Comparison of ENCODE assay signal across 8 cellular contexts in genomic region chr21:39350094-39351006, GRCh38. TPM values are rescaled to one million over a fixed set of nuclear protein-coding genes. Genes with fewer than 3 reads are reported as not detected.
A peak's percentile ranks its signal among the peaks of the same experiment; 100 is the strongest.
DNase-seq lines count a peak whose midpoint lies in the region.

No MANE protein-coding gene starts in this region.

- no peaks in the 10 kb centered on the region for H3K9me3 Mint-ChIP-seq in T-helper 2 cell treated with Interferon-gamma antibody and Interleukin-4, amounts not matched to agents 5 μg/mL and 100 μg/mL, for 36 hours
- H3K9me3 Mint-ChIP-seq in activated T-helper 2 cell treated with anti-CD3 and anti-CD28 coated beads, Interferon-gamma antibody, Interleukin-2, Interleukin-4, amounts not matched to agents 10 μg/mL and 5 μg/mL and 100 μg/mL, durations not matched to agents 14 hours and 24 hours and 36 hours: no peaks in the 10 kb centered on the region

- H3K4me1 ChIP-seq in stomach smooth muscle (ENCODE audit: control insufficient read depth, insufficient read depth, low read length): peaks cover 11% of the 10 kb centered on the region

- H3K4me3 Mint-ChIP-seq in T-helper 2 cell treated with Interferon-gamma antibody and Interleukin-4, amounts not matched to agents 5 μg/mL and 100 μg/mL, for 36 hours: peak overlapping the region; percentile 99
- peak overlapping the region; percentile 99 for H3K4me3 Mint-ChIP-seq in activated T-helper 2 cell treated with anti-CD3 and anti-CD28 coated beads, Interferon-gamma antibody, Interleukin-2, Interleukin-4, amounts not matched to agents 10 μg/mL and 5 μg/mL and 100 μg/mL, durations not matched to agents 14 hours and 24 hours and 36 hours (ENCODE audit: low read depth)

- in situ Hi-C loops in KBM-7 (cut with MboI; ENCODE audit: low pct_unique_long_range_greater_than_20kb, low sequenced_read_pairs): no loop called here

- H3K27ac ChIP-seq in stomach smooth muscle (ENCODE audit: low read length): peak overlapping the region; percentile 73

- intact Hi-C loops in activated T-helper 2 cell treated with anti-CD3 and anti-CD28 coated beads, Interferon-gamma antibody, Interleukin-2, Interleukin-4, amounts not matched to agents 10 μg/mL and 5 μg/mL and 100 μg/mL, durations not matched to agents 14 hours and 24 hours and 36 hours (cut with micrococcal nuclease): no loop called here

- no peak for DNase-seq in T-helper 2 cell treated with Interferon-gamma antibody and Interleukin-4, amounts not matched to agents 5 μg/mL and 100 μg/mL, for 36 hours (ENCODE audit: low spot score)
- DNase-seq in T-helper 2 cell: no peak
- DNase-seq in activated T-helper 2 cell treated with anti-CD3 and anti-CD28 coated beads, Interferon-gamma antibody, Interleukin-2, Interleukin-4, amounts not matched to agents 10 μg/mL and 5 μg/mL and 100 μg/mL, durations not matched to agents 14 hours and 24 hours and 36 hours (ENCODE audit: low spot score): no peak
- DNase-seq in KBM-7: no peak
- no peak for DNase-seq in activated effector memory CD4-positive, alpha-beta T cell treated with Interleukin-2 at 50 U/mL for 16 hours
- no peak for DNase-seq in glomerular visceral epithelial cell (ENCODE audit: extremely low spot score)

- H3K36me3 Mint-ChIP-seq in T-helper 2 cell treated with Interferon-gamma antibody and Interleukin-4, amounts not matched to agents 5 μg/mL and 100 μg/mL, for 36 hours (ENCODE audit: low read depth): peaks cover 24% of the 10 kb centered on the region
- H3K36me3 Mint-ChIP-seq in activated T-helper 2 cell treated with anti-CD3 and anti-CD28 coated beads, Interferon-gamma antibody, Interleukin-2, Interleukin-4, amounts not matched to agents 10 μg/mL and 5 μg/mL and 100 μg/mL, durations not matched to agents 14 hours and 24 hours and 36 hours (ENCODE audit: low read depth): peaks cover 27% of the 10 kb centered on the region

- H3K27ac Mint-ChIP-seq in T-helper 2 cell treated with Interferon-gamma antibody and Interleukin-4, amounts not matched to agents 5 μg/mL and 100 μg/mL, for 36 hours: peak overlapping the region; percentile 99
- peak overlapping the region; percentile 100 for H3K27ac Mint-ChIP-seq in activated T-helper 2 cell treated with anti-CD3 and anti-CD28 coated beads, Interferon-gamma antibody, Interleukin-2, Interleukin-4, amounts not matched to agents 10 μg/mL and 5 μg/mL and 100 μg/mL, durations not matched to agents 14 hours and 24 hours and 36 hours

- peak overlapping the region; percentile 74 for H3K4me3 ChIP-seq in iPS-18c (ENCODE audit: insufficient read depth, low read depth, low read length)
- H3K4me3 ChIP-seq in stomach smooth muscle (ENCODE audit: low read length in 2 of 2): peak overlapping the region; percentile 78 to 83

- H3K9me3 ChIP-seq in iPS-18c (ENCODE audit: control insufficient read depth, insufficient read depth, low read length) (no peaks in the 10 kb centered on the region), stomach smooth muscle (ENCODE audit: control insufficient read depth in 2 of 2, low read length in 2 of 2) (no peaks in the 10 kb centered on the region)

- H3K27me3 Mint-ChIP-seq in T-helper 2 cell treated with Interferon-gamma antibody and Interleukin-4, amounts not matched to agents 5 μg/mL and 100 μg/mL, for 36 hours (ENCODE audit: low read depth): peaks cover 19% of the 10 kb centered on the region
- peaks cover 10% of the 10 kb centered on the region for H3K27me3 Mint-ChIP-seq in activated T-helper 2 cell treated with anti-CD3 and anti-CD28 coated beads, Interferon-gamma antibody, Interleukin-2, Interleukin-4, amounts not matched to agents 10 μg/mL and 5 μg/mL and 100 μg/mL, durations not matched to agents 14 hours and 24 hours and 36 hours (ENCODE audit: low read depth)

- H3K9ac ChIP-seq in stomach smooth muscle (ENCODE audit: low read length in 2 of 2): peak overlapping the region in 1 of 2 donors; percentile 61

- H3K4me1 Mint-ChIP-seq in T-helper 2 cell treated with Interferon-gamma antibody and Interleukin-4, amounts not matched to agents 5 μg/mL and 100 μg/mL, for 36 hours (ENCODE audit: low read depth): peaks cover 30% of the 10 kb centered on the region
- H3K4me1 Mint-ChIP-seq in activated T-helper 2 cell treated with anti-CD3 and anti-CD28 coated beads, Interferon-gamma antibody, Interleukin-2, Interleukin-4, amounts not matched to agents 10 μg/mL and 5 μg/mL and 100 μg/mL, durations not matched to agents 14 hours and 24 hours and 36 hours (ENCODE audit: low read depth): peaks cover 26% of the 10 kb centered on the region

- H3K27me3 ChIP-seq in stomach smooth muscle (ENCODE audit: control insufficient read depth in 1 of 2, insufficient read depth in 2 of 2, low read length in 2 of 2): no peaks in the 10 kb centered on the region

- H3K36me3 ChIP-seq in stomach smooth muscle (ENCODE audit: control insufficient read depth in 2 of 2, insufficient read depth in 2 of 2, low read length in 2 of 2): no peaks in the 10 kb centered on the region

RNA-seq across cellular contexts. Expression of gene HMGN1, which starts 1.5 kb away (rescaled TPM):
- 398 TPM in 2 replicates for total RNA-seq in activated T-helper 2 cell treated with anti-CD3 and anti-CD28 coated beads, Interferon-gamma antibody, Interleukin-2, Interleukin-4, amounts not matched to agents 10 μg/mL and 5 μg/mL and 100 μg/mL, durations not matched to agents 14 hours and 24 hours and 36 hours

RNA-seq across cellular contexts. Expression of gene BRWD1, which starts 36.9 kb away (rescaled TPM):
- total RNA-seq in activated T-helper 2 cell treated with anti-CD3 and anti-CD28 coated beads, Interferon-gamma antibody, Interleukin-2, Interleukin-4, amounts not matched to agents 10 μg/mL and 5 μg/mL and 100 μg/mL, durations not matched to agents 14 hours and 24 hours and 36 hours: 34.8 and 36.0 TPM in 2 replicates
